In genomic region chr12:69210661-69211060, GRCh38 we compare ENCODE assay signal across 27 cellular contexts.
"Had no signal": no experiment of that assay in that cellular context is flagged by ENCODE, and none has a peak within 500 bp of the region (broad histone marks: within the 10 kb centered on the region; RNA-seq: fewer than 3 reads in every experiment).

No MANE protein-coding gene starts in this region.

- H3K36me3 ChIP-seq: adrenal gland, WERI-Rb-1 had no signal

- H3K27me3 Mint-ChIP-seq: activated naive CD4-positive, alpha-beta T cell treated with anti-CD3 and anti-CD28 coated beads, Interleukin-2, amount 10 ng/mL, durations not matched to agents 7 days and 5 days; activated T-cell treated with anti-CD3 and anti-CD28 coated beads, Interleukin-2, amount 50 U/mL, for 24 hours; T-helper 17 cell had no signal

- H3K27ac Mint-ChIP-seq: activated B cell treated with CpG ODN at 0.5 μM for 24 hours; activated naive CD4-positive, alpha-beta T cell treated with anti-CD3 and anti-CD28 coated beads, Interleukin-2, amount 10 ng/mL, durations not matched to agents 7 days and 5 days; activated T-cell treated with anti-CD3 and anti-CD28 coated beads, Interleukin-2, amount 50 U/mL, for 24 hours; activated T-cell treated with anti-CD3 and anti-CD28 coated beads, Interleukin-2, amount 50 U/mL, for 72 hours; effector memory CD8-positive, alpha-beta T cell; T-helper 17 cell; T-helper 2 cell treated with Interferon-gamma antibody and Interleukin-4, amounts not matched to agents 5 μg/mL and 100 μg/mL, for 36 hours had no signal

- H3K9me3 ChIP-seq: adrenal gland, body of pancreas had no signal

- H3K4me3 Mint-ChIP-seq: activated B cell treated with CpG ODN at 0.5 μM for 24 hours; activated naive CD4-positive, alpha-beta T cell treated with anti-CD3 and anti-CD28 coated beads, Interleukin-2, amount 10 ng/mL, durations not matched to agents 7 days and 5 days; activated T-cell treated with anti-CD3 and anti-CD28 coated beads, Interleukin-2, amount 50 U/mL, for 24 hours; activated T-cell treated with anti-CD3 and anti-CD28 coated beads, Interleukin-2, amount 50 U/mL, for 72 hours; effector memory CD8-positive, alpha-beta T cell; T-helper 17 cell; T-helper 2 cell treated with Interferon-gamma antibody and Interleukin-4, amounts not matched to agents 5 μg/mL and 100 μg/mL, for 36 hours had no signal

- DNase-seq: activated B cell treated with CpG ODN at 0.5 μM for 24 hours; activated CD4-positive, alpha-beta T cell treated with anti-CD3 and anti-CD28 coated beads for 1 hour; activated CD4-positive, alpha-beta T cell treated with anti-CD3 and anti-CD28 coated beads, Interleukin-2, amount 50 U/mL, for 1 hour; activated CD4-positive, alpha-beta T cell treated with anti-CD3 and anti-CD28 coated beads, Interleukin-2, amount 50 U/mL, for 48 hours; activated CD8-positive, alpha-beta memory T cell treated with anti-CD3 and anti-CD28 coated beads, Interleukin-2, amount 50 U/mL, for 48 hours; activated gamma-delta T cell; activated naive CD4-positive, alpha-beta T cell; activated naive CD4-positive, alpha-beta T cell treated with anti-CD3 and anti-CD28 coated beads, Interleukin-2, amount 10 ng/mL, durations not matched to agents 7 days and 5 days; activated T-cell treated with anti-CD3 and anti-CD28 coated beads for 4 hours; activated T-cell treated with anti-CD3 and anti-CD28 coated beads, Interleukin-2, amount 50 U/mL, for 24 hours; activated T-cell treated with anti-CD3 and anti-CD28 coated beads, Interleukin-2, amount 50 U/mL, for 72 hours; adrenal gland; amygdala; aorta; body of pancreas; cortex of kidney; dermis blood vessel endothelial cell; effector CD4-positive, alpha-beta T cell; effector memory CD8-positive, alpha-beta T cell; foreskin fibroblast; SW 1271; T-helper 1 cell; T-helper 17 cell; T1000; WERI-Rb-1 had no signal

- H3K4me3 ChIP-seq: adrenal gland, body of pancreas had no signal

- H3K4me1 ChIP-seq: adrenal gland, body of pancreas had no signal

- H3K4me1 Mint-ChIP-seq: activated B cell treated with CpG ODN at 0.5 μM for 24 hours; activated naive CD4-positive, alpha-beta T cell treated with anti-CD3 and anti-CD28 coated beads, Interleukin-2, amount 10 ng/mL, durations not matched to agents 7 days and 5 days; T-helper 17 cell had no signal

- H3K36me3 Mint-ChIP-seq: activated naive CD4-positive, alpha-beta T cell treated with anti-CD3 and anti-CD28 coated beads, Interleukin-2, amount 10 ng/mL, durations not matched to agents 7 days and 5 days had no signal

- ATAC-seq: activated naive CD4-positive, alpha-beta T cell treated with anti-CD3 and anti-CD28 coated beads, Interleukin-2, amount 50 U/mL, for 72 hours; activated T-cell treated with anti-CD3 and anti-CD28 coated beads, Interleukin-2, amount 50 U/mL, for 72 hours; body of pancreas; effector memory CD8-positive, alpha-beta T cell; T-helper 17 cell had no signal
